In genomic region chr7:128835231-128835751, GRCh38 we compare ENCODE assay signal across 1 cellular context.
TF ChIP-seq lines count a peak whose summit lies in the region.

No MANE protein-coding gene starts in this region.

TF ChIP-seq in HepG2, 621 proteins besides CTCF, POLR2A, EP300 and RAD21:
- TF ChIP-seq BORCS8-MEF2B (CRISPR knock-in tag; IDR thresholded peaks at IDR 0.05) (no peak), CCAR2 (optimal IDR thresholded peaks at IDR 0.05; ENCODE audit: low read depth, low read length) (no peak), HNRNPL (IDR thresholded peaks at IDR 0.05; ENCODE audit: low read depth, low read length) (0 out of 2 replicates have a peak, but pooled peaks have one; percentile 45), ZZZ3 (CRISPR knock-in tag; IDR thresholded peaks at IDR 0.05; ENCODE audit: borderline replicate concordance) (no peak), ZNF737 (CRISPR knock-in tag; IDR thresholded peaks at IDR 0.05; ENCODE audit: borderline replicate concordance) (no peak), SOX6 (IDR thresholded peaks at IDR 0.05) (no peak), SOX6 (CRISPR knock-in tag; IDR thresholded peaks at IDR 0.05) (no peak), ZNF180 (CRISPR knock-in tag; IDR thresholded peaks at IDR 0.05; ENCODE audit: borderline replicate concordance, low read depth) (no peak)
